Comparison of ENCODE assay signal across 11 cellular contexts in the genomic region with DNA sequence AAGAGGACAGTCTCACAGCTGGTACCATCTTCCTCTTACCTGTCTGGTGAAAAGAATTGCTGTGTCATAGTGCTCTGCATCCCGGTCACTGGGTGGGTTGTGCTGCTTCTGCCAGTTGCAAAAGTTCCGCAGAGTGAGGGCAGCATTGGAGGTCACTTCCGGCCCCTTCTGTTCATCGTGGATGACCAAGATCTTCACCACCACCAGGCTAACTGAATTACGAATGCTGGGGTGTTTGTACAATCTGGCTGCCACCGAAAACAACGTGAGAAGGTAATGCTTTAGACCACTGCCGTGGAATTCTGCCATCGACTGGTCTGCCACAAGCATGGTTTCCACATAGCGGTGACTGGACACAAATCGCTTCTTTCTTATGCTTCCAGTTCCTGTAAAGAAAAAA. TPM values are rescaled to one million over a fixed set of nuclear protein-coding genes. Genes with fewer than 3 reads are reported as not detected.
A peak's percentile ranks its signal among the peaks of the same experiment; 100 is the strongest.
DNase-seq lines count a peak whose midpoint lies in the region; ATAC-seq and TF ChIP-seq lines count a peak whose summit lies in the region.
"Had no signal": no experiment of that assay in that cellular context is flagged by ENCODE, and none has a peak within 500 bp of the region (broad histone marks: within the 10 kb centered on the region; RNA-seq: fewer than 3 reads in every experiment).

No MANE protein-coding gene starts in this region.

- H3K36me3 ChIP-seq in heart left ventricle (peaks cover 6 to 55% (median 52%) of the 10 kb centered on the region in 9 donors), mammary epithelial cell (ENCODE audit: insufficient read depth, low read length) (peaks cover 26% of the 10 kb centered on the region), mesendoderm (ENCODE audit: control insufficient read depth, insufficient read depth, low read length) (peaks cover 25% of the 10 kb centered on the region), vagina (peaks cover 6 to 53% of the 10 kb centered on the region in 2 donors)

- H4K5ac ChIP-seq in mesendoderm (ENCODE audit: low read length) = no peak overlapping the region

- dilution Hi-C loops in mammary epithelial cell (cut with HindIII; ENCODE audit: low sequenced_read_pairs) = no loop called here

- peak overlapping the region; percentile 96 to 98 (median 98) for H3K27ac ChIP-seq in heart left ventricle
- H3K27ac ChIP-seq in mammary epithelial cell (ENCODE audit: insufficient read depth, low read depth, low read length) = peak overlapping the region; percentile 80
- H3K27ac ChIP-seq in mesendoderm (ENCODE audit: low read depth, low read length) = no peak overlapping the region
- H3K27ac ChIP-seq in vagina = peak overlapping the region; percentile 97

- H3K56ac ChIP-seq in mesendoderm (ENCODE audit: low read length) = peak overlapping the region; percentile 75

- H3K27me3 ChIP-seq in heart left ventricle (peaks cover 0 to 38% (median 0%) of the 10 kb centered on the region in 9 donors), mammary epithelial cell (ENCODE audit: insufficient read depth, low read length) (no peaks in the 10 kb centered on the region), mesendoderm (ENCODE audit: insufficient read depth, low read length, poor library complexity) (no peaks in the 10 kb centered on the region), vagina (no peaks in the 10 kb centered on the region)

- intact Hi-C loops in heart left ventricle (cut with DNase I) = loop anchor here in 8 of 10 donors (2.0 to 10.0 kb wide), 8 partner anchors 40 to 1793 kb away; no protein-coding TSS in a partner anchor
- intact Hi-C loops in left ventricle myocardium superior (cut with micrococcal nuclease) = loop anchor here (10.0 kb wide), 1 partner anchor 1203 kb away; no protein-coding TSS in a partner anchor
- intact Hi-C loops in mammary epithelial cell (cut with micrococcal nuclease) = loop anchor here (2.0 to 10.0 kb wide), 4 partner anchors 27 to 1795 kb away; partner anchors contain the start of gene MRPL39
- intact Hi-C loops in vagina (cut with DNase I) = loop anchor here (5.0 kb wide), 2 partner anchors 45 to 70 kb away; no protein-coding TSS in a partner anchor

- ATAC-seq in heart left ventricle = no peak
- no peak for ATAC-seq in left ventricle myocardium superior
- ATAC-seq in HG02938 (IDR thresholded peaks at IDR 0.05; ENCODE audit: unreplicated experiment) = no peak

- H3K79me1 ChIP-seq in mesendoderm (ENCODE audit: low read length) = peaks cover 13% of the 10 kb centered on the region

- H3K18ac ChIP-seq in mesendoderm (ENCODE audit: low read length) = no peak overlapping the region

- peak overlapping the region; percentile 29 for H2AFZ ChIP-seq in mammary epithelial cell (ENCODE audit: low read depth, low read length)

- peak overlapping the region; percentile 41 for H3K4ac ChIP-seq in mesendoderm (ENCODE audit: low read depth, low read length)

- no TSS peak for BruUV-seq in mammary epithelial cell (replicated peaks; lab: Mats Ljungman, UMichigan)

- no peak overlapping the region for H2BK5ac ChIP-seq in mesendoderm (ENCODE audit: low read length)

- peak in 1 of 5 donors; percentile 29 for DNase-seq in heart left ventricle
- no peak for DNase-seq in left ventricle myocardium superior
- DNase-seq in mammary epithelial cell = peak; percentile 22
- DNase-seq in mesendoderm = no peak
- no peak for DNase-seq in vagina (ENCODE audit: extremely low spot score in 2 of 2)
- no peak for DNase-seq in iPS-NIHi7 (ENCODE audit: extremely low spot score)
- no peak for DNase-seq in activated CD8-positive, alpha-beta memory T cell treated with anti-CD3 and anti-CD28 coated beads for 24 hours
- DNase-seq: CD4-positive, alpha-beta memory T cell; stimulated activated CD4-positive, alpha-beta T cell treated with anti-CD3 and anti-CD28 coated beads, Interleukin-4, amount 100 ng/mL, for 4 hours had no signal

- H3K4me2 ChIP-seq in mammary epithelial cell (ENCODE audit: insufficient read depth, low read depth, low read length) (peak overlapping the region; percentile 100), mesendoderm (ENCODE audit: low read length) (peak overlapping the region; percentile 49)

- H2BK15ac ChIP-seq in mesendoderm (replicated peaks; ENCODE audit: low read depth) = no peak overlapping the region

- no peak overlapping the region for H2BK120ac ChIP-seq in mesendoderm (ENCODE audit: low read depth, low read length)

- H2AK5ac ChIP-seq in mesendoderm (ENCODE audit: low read length) = no peak overlapping the region

- TF ChIP-seq CTCF in heart left ventricle (IDR thresholded peaks at IDR 0.05) (no peak), mammary epithelial cell (conservative IDR thresholded peaks at IDR 0.05 in 1 of 2, IDR thresholded peaks at IDR 0.05 in 1 of 2; ENCODE audit: extremely low read depth in 1 of 2, insufficient read depth in 1 of 2, low read depth in 1 of 2, low read length in 2 of 2) (no peak), vagina (IDR thresholded peaks at IDR 0.05) (no peak)

- WGBS in heart left ventricle, 4 donors = 37 to 51% (median 40%) methylated on average over 11 of the region's 11 CpGs
- 4% methylated on average over 6 of the region's 11 CpGs for WGBS in mammary epithelial cell (ENCODE audit: low coverage, missing lambda C conversion rate)
- no CpG with 5 or more reads among the region's 11 CpGs for WGBS in mesendoderm (ENCODE audit: extremely low coverage, insufficient coverage, low lambda C conversion rate)

- H3K9ac ChIP-seq in mammary epithelial cell (ENCODE audit: insufficient read depth, low read length) (peak overlapping the region; percentile 66), mesendoderm (ENCODE audit: low read length) (peak overlapping the region; percentile 99)

- H3K9me3 ChIP-seq in heart left ventricle (no peaks in the 10 kb centered on the region), mammary epithelial cell (replicated peaks; ENCODE audit: insufficient read depth, low read length) (no peaks in the 10 kb centered on the region), vagina (no peaks in the 10 kb centered on the region)

- H3K4me1 ChIP-seq in heart left ventricle = peaks cover 17 to 74% (median 50%) of the 10 kb centered on the region in 12 donors
- H3K4me1 ChIP-seq in mammary epithelial cell (ENCODE audit: insufficient read depth, low read length) = peaks cover 27% of the 10 kb centered on the region
- H3K4me1 ChIP-seq in mesendoderm (ENCODE audit: control insufficient read depth, low read depth, low read length) = peaks cover 2% of the 10 kb centered on the region
- H3K4me1 ChIP-seq in vagina = peaks cover 44% of the 10 kb centered on the region

- peak overlapping the region in 11 of 12 donors; percentile 61 to 94 (median 83) for H3K4me3 ChIP-seq in heart left ventricle
- H3K4me3 ChIP-seq in mammary epithelial cell (replicated peaks in 1 of 3; ENCODE audit: insufficient read depth in 1 of 3, low read depth in 2 of 3, low read length in 3 of 3) = peak overlapping the region in 2 of 3 experiments; percentile 70 to 85
- H3K4me3 ChIP-seq in mesendoderm (ENCODE audit: low read length) = peak overlapping the region; percentile 17
- H3K4me3 ChIP-seq in vagina = peak overlapping the region; percentile 69 to 86

- H3K79me2 ChIP-seq in mammary epithelial cell (ENCODE audit: insufficient read depth, low read length) (peaks cover 29% of the 10 kb centered on the region), mesendoderm (ENCODE audit: control insufficient read depth, insufficient read depth, low read length) (peaks cover 40% of the 10 kb centered on the region)

- CTCF ChIA-PET in mammary epithelial cell (lab: Charles Lee; ENCODE audit: low non-redundant PET) = no interaction called here

- no peak overlapping the region for H3K23ac ChIP-seq in mesendoderm (ENCODE audit: low read length)

- H4K20me1 ChIP-seq in mammary epithelial cell (ENCODE audit: insufficient read depth, low read length) = no peaks in the 10 kb centered on the region

- TF ChIP-seq POLR2A in heart left ventricle (IDR thresholded peaks at IDR 0.05) = no peak
- TF ChIP-seq POLR2A in vagina (IDR thresholded peaks at IDR 0.05) = no peak

- no peak overlapping the region for H4K8ac ChIP-seq in mesendoderm (ENCODE audit: low read depth, low read length)

- in situ Hi-C loops in mammary epithelial cell (cut with MboI; ENCODE audit: low sequenced_read_pairs in 2 of 2) = loop anchor here (10.0 to 25.0 kb wide), 5 partner anchors 733 to 1903 kb away; no protein-coding TSS in a partner anchor

RNA-seq across cellular contexts. Expression of gene ADAMTS1, which starts 2.9 kb away (rescaled TPM):
- 10 to 100 TPM; 27.5 to 87.8 (median 61.6) TPM for total RNA-seq in heart left ventricle
- polyA plus RNA-seq in heart left ventricle = 10 to 100 TPM; 14.8 to 29.9 TPM
- 41.8 TPM for total RNA-seq in left ventricle myocardium superior
- 100 to 1,000 TPM in 1 of 2 donors, 10 to 100 TPM in 1; 61.9 to 339 TPM for total RNA-seq in mammary epithelial cell
- 72.7 TPM for polyA plus RNA-seq in mammary epithelial cell
- polyA minus RNA-seq in mammary epithelial cell = 165 TPM
- 36.2 TPM for polyA plus RNA-seq in mesendoderm (2013, experiment 1 of 2)
- polyA plus RNA-seq in mesendoderm (2013, experiment 2 of 2) = 42.5 TPM
- 241 TPM for total RNA-seq in vagina
- total RNA-seq: CD4-positive, alpha-beta memory T cell; HT1080 had no signal

Comparison
In these comparisons a context has a peak if more than half of its experiments do, and no peak if none do; other contexts are left out.
1. H3K4me3 ChIP-seq: peak in every context shown above with its lines; median percentile 83 in heart left ventricle; 78 in mammary epithelial cell; 78 in vagina; 17 in mesendoderm.